ENCODE assay signal across 2 cellular contexts in genomic region chr5:127545249-127545648, GRCh38.
ATAC-seq and TF ChIP-seq lines count a peak whose summit lies in the region.
"Not testable (repeated sequence)": the region's sequence is repeated elsewhere in the genome, so short reads cannot be mapped to it uniquely, and the experiment has no call there.

No MANE protein-coding gene starts in this region.

- not testable (repeated sequence) for H3K27ac ChIP-seq in HEK293 (ENCODE audit: extremely low read depth, low read depth, low read length)

- H3K9me3 ChIP-seq in HEK293 (ENCODE audit: control insufficient read depth, insufficient read depth, low read depth, low read length): not testable (repeated sequence)

- POLR2A ChIA-PET in HEK293 (lab: Yijun Ruan, JAX): not testable (repeated sequence)

- ATAC-seq in SK-N-SH treated with all-trans-retinoic acid at 6 μM for 48 hours: not testable (repeated sequence)

- not testable (repeated sequence) for TF ChIP-seq CTCF in HEK293 (tag by site-specific recombination; IDR thresholded peaks at IDR 0.05)

- not testable (repeated sequence) for H3K4me3 ChIP-seq in HEK293 (ENCODE audit: low read depth, low read length)

- CTCF ChIA-PET in HEK293 (lab: Yijun Ruan, JAX): not testable (repeated sequence)

- not testable (repeated sequence) for H3K4me1 ChIP-seq in HEK293 (ENCODE audit: control insufficient read depth, insufficient read depth, low read length)

- H3K36me3 ChIP-seq in HEK293 (ENCODE audit: control insufficient read depth in 2 of 2, insufficient read depth in 1 of 2, low read length in 2 of 2): peaks cover 10 to 15% of the 10 kb centered on the region in 2 experiments; a peak in 2 of 3 replicates

TF ChIP-seq in HEK293, 187 proteins besides CTCF, POLR2A, EP300 and RAD21:
- TF ChIP-seq ZNF146 (tag by site-specific recombination; IDR thresholded peaks at IDR 0.05): peak; percentile 74

TF ChIP-seq in SK-N-SH treated with all-trans-retinoic acid at 6 μM for 48 hours, 23 proteins besides CTCF, POLR2A, EP300 and RAD21:
- peak; percentile 79 for TF ChIP-seq ZNF8 (CRISPR knock-in tag; IDR thresholded peaks at IDR 0.05)
TF ChIP-seq in SK-N-SH treated with all-trans-retinoic acid at 6 μM for 48 hours: peak in this region for 1; not testable (repeated sequence) for 22.
